In the genomic region with DNA sequence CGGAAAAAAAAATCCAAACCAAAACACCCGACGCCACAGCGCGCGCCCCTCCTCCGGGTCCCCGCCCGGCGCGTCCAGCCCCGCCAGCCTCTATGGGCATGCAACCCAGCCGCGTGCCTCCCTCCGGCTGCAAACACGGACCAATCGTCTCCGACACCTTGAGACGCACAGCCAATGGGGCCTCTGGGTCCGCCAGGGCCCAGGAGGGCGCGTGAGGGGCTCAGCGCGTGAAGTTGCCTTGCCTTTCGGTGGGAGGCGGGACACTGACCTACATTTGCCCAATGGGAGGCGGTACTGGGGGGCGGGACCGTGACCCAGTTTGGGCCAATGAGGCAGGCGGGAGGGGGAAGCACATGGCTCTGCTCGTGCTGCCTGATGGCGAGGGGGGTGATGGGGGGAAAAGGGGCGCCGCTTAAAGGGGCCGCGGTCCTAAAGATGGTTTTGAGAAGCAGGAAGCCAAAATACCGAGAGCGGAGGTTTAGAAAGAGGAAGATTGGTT, we compare ENCODE assay signal across 8 cellular contexts. TPM values are rescaled to one million over a fixed set of nuclear protein-coding genes. Genes with fewer than 3 reads are reported as not detected.
A peak's percentile ranks its signal among the peaks of the same experiment; 100 is the strongest.
DNase-seq lines count a peak whose midpoint lies in the region; ATAC-seq and TF ChIP-seq lines count a peak whose summit lies in the region.

No MANE protein-coding gene starts in this region.

- H3K4me1 ChIP-seq in BLaER1 treated with 17β-estradiol and CSF1 and Interleukin-3, amounts not matched to agents 10 nM and 100 nM, result peaks cover 40 to 60% (median 46%) of the 10 kb centered on the region in 10 experiments
- H3K4me1 ChIP-seq in left lung, result peaks cover 19 to 56% of the 10 kb centered on the region in 2 donors

- TF ChIP-seq CTCF in left lung (IDR thresholded peaks at IDR 0.05), result no peak

- H3K9ac ChIP-seq in BLaER1 treated with 17β-estradiol and CSF1 and Interleukin-3, amounts not matched to agents 10 nM and 100 nM, result peak overlapping the region; percentile 88 to 98 (median 92)

- H3K27me3 ChIP-seq in BLaER1 treated with 17β-estradiol and CSF1 and Interleukin-3, amounts not matched to agents 10 nM and 100 nM, result no peaks in the 10 kb centered on the region
- H3K27me3 ChIP-seq in left lung, result no peaks in the 10 kb centered on the region

- peak overlapping the region; percentile 90 to 99 (median 97) for H3K27ac ChIP-seq in BLaER1 treated with 17β-estradiol and CSF1 and Interleukin-3, amounts not matched to agents 10 nM and 100 nM
- H3K27ac ChIP-seq in left lung, result peak overlapping the region; percentile 91 to 94

- H3K36me3 ChIP-seq in BLaER1 treated with 17β-estradiol and CSF1 and Interleukin-3, amounts not matched to agents 10 nM and 100 nM, result peaks cover 0 to 14% (median 11%) of the 10 kb centered on the region in 11 experiments; a peak in 12 of 22 replicates
- no peaks in the 10 kb centered on the region for H3K36me3 ChIP-seq in left lung

- intact Hi-C loops in left lung (cut with DNase I), result no loop called here

- no peaks in the 10 kb centered on the region for H3K9me3 ChIP-seq in BLaER1 treated with 17β-estradiol and CSF1 and Interleukin-3, amounts not matched to agents 10 nM and 100 nM (replicated peaks in 1 of 11)
- H3K9me3 ChIP-seq in left lung, result no peaks in the 10 kb centered on the region

- DNase-seq in NCI-H69 (lab: John Stamatoyannopoulos, UW) (peak; percentile 100), cortex of kidney (lab: John Stamatoyannopoulos, UW) (peak; percentile 100), left lung (peak; percentile 97 to 99)
- DNase-seq in activated CD4-positive, alpha-beta T cell treated with anti-CD3 and anti-CD28 coated beads, Interleukin-2, amount 50 U/mL, for 1 hour, result peak; percentile 100
- peak; percentile 99 for DNase-seq in stimulated activated CD4-positive, alpha-beta T cell treated with anti-CD3 and anti-CD28 coated beads, Interleukin-2, amount 100 ng/mL, for 4 hours (ENCODE audit: low read depth)

- H3K4me3 ChIP-seq in BLaER1 treated with 17β-estradiol and CSF1 and Interleukin-3, amounts not matched to agents 10 nM and 100 nM, result peak overlapping the region; percentile 79 to 98 (median 92)
- peak overlapping the region; percentile 60 to 64 for H3K4me3 ChIP-seq in left lung

- H3K4me2 ChIP-seq in BLaER1 treated with 17β-estradiol and CSF1 and Interleukin-3, amounts not matched to agents 10 nM and 100 nM, result peak overlapping the region; percentile 31 to 99 (median 97); a peak in 20 of 22 replicates

- ATAC-seq in GM19395 (IDR thresholded peaks at IDR 0.05; ENCODE audit: unreplicated experiment), result peak; percentile 66
- ATAC-seq in HG03521 (IDR thresholded peaks at IDR 0.05; ENCODE audit: unreplicated experiment), result peak; percentile 73
- peak; percentile 77 for ATAC-seq in left lung

- peaks cover 0 to 12% (median 0%) of the 10 kb centered on the region in 11 experiments; a peak in 6 of 22 replicates for H4K20me1 ChIP-seq in BLaER1 treated with 17β-estradiol and CSF1 and Interleukin-3, amounts not matched to agents 10 nM and 100 nM

RNA-seq across cellular contexts. Expression of gene DBP, which starts 0.3 kb away (rescaled TPM):
- total RNA-seq in left lung, result 10 to 100 TPM in 1 of 2 donors, 1 to 10 TPM in 1; 8.9 to 10.5 TPM

RNA-seq across cellular contexts. Expression of gene CA11, which starts 8.5 kb away (rescaled TPM):
- 1 to 10 TPM; 3.6 to 3.9 TPM for total RNA-seq in left lung

RNA-seq across cellular contexts. Expression of gene SPHK2, which starts 18.2 kb away (rescaled TPM):
- total RNA-seq in left lung, result 10 to 100 TPM; 21.3 to 27.5 TPM

RNA-seq across cellular contexts. Expression of gene RPL18, which starts 18.5 kb away (rescaled TPM):
- 1,000 to 10,000 TPM; 1,028 to 1,088 TPM for total RNA-seq in left lung

RNA-seq across cellular contexts. Expression of gene FAM83E, which starts 22.6 kb away (rescaled TPM):
- 10 to 100 TPM; 15.5 to 50.0 TPM for total RNA-seq in left lung

Comparison
In these comparisons a context has a peak if more than half of its experiments do, and no peak if none do; other contexts are left out.
1. Peak in every context shown above with its lines: DNase-seq, ATAC-seq, H3K4me3 ChIP-seq and H3K27ac ChIP-seq.